8 cellular contexts compared by ENCODE assay signal in the genomic region with DNA sequence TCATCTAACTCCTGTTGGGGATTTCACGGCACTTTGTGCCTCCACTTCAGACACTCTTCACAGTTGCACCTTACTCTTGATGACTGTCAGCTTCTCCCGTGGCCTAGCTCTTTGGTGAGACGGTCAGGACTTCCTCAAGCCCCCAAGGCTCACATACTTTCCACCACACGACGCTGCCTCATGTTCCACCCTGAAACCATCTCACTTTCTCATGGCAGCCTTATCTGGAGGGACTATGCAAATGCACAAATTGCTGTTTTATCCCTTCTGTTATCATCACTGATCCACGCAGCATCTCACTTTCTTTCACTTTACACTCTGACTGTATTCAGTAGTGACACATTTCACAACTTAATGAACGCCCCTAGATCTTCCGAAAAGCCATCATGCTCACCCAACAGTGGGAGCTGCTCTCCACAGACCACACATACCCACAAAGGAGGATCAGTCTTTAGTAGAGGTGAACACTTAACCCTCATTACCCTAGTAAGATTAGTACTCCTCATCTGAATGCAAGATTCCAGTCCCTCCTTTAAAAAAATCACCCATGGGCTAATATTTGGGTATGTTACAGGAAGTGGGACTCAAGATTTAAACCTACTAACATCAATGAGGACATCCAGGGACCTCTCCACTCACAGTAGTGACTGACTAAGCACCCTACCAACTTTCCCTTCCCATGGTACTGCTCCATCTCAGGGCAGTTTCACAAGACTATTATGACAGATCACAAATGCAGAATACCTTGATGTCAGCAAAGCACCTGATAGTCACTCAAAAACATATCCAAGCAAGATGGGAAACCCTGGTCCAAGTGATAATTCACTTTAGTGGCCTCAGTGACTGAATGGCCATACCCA. TPM values are rescaled to one million over a fixed set of nuclear protein-coding genes. Genes with fewer than 3 reads are reported as not detected.
DNase-seq lines count a peak whose midpoint lies in the region; ATAC-seq and TF ChIP-seq lines count a peak whose summit lies in the region.

No MANE protein-coding gene starts in this region.

- intact Hi-C loops in OCI-LY7 (cut with micrococcal nuclease; ENCODE audit: unreplicated experiment), result no loop called here

- H3K9me3 ChIP-seq in OCI-LY7 (ENCODE audit: low read length), result no peaks in the 10 kb centered on the region

- TF ChIP-seq CTCF in OCI-LY7 (conservative IDR thresholded peaks at IDR 0.05; ENCODE audit: low read length), result no peak

- POLR2A ChIA-PET in OCI-LY7 (lab: Charles Lee), result interaction anchor here (0.6 kb wide), 1 partner anchor 22 kb away, joined by 3 read pairs; no protein-coding TSS in a partner anchor

- H3K9me2 ChIP-seq in OCI-LY7 (ENCODE audit: insufficient read depth, low read length), result no peaks in the 10 kb centered on the region

- H4K20me1 ChIP-seq in OCI-LY7 (ENCODE audit: insufficient read depth, low read length), result no peaks in the 10 kb centered on the region

- H3K4me2 ChIP-seq in OCI-LY7 (ENCODE audit: low read length), result no peak overlapping the region

- peaks cover 21% of the 10 kb centered on the region for H3K4me1 ChIP-seq in OCI-LY7 (ENCODE audit: insufficient read depth, low read length, poor library complexity, severe bottlenecking)

- H3K27ac ChIP-seq in OCI-LY7 (ENCODE audit: low read depth, low read length, poor library complexity, severe bottlenecking), result no peak overlapping the region

- H3K4me3 ChIP-seq in OCI-LY7 (ENCODE audit: low read depth, low read length, poor library complexity, severe bottlenecking), result no peak overlapping the region

- ATAC-seq in GM19328 (IDR thresholded peaks at IDR 0.05; ENCODE audit: unreplicated experiment) (peak; percentile 54), HG03060 (IDR thresholded peaks at IDR 0.05; ENCODE audit: low read depth, unreplicated experiment) (peak; percentile 51)

- CTCF ChIA-PET in OCI-LY7 (lab: Charles Lee; ENCODE audit: unreplicated experiment), result no interaction called here

- H3K36me3 ChIP-seq in OCI-LY7 (ENCODE audit: insufficient read depth, low read length), result no peaks in the 10 kb centered on the region

- H2AFZ ChIP-seq in OCI-LY7 (ENCODE audit: low read length), result no peak overlapping the region

- DNase-seq in activated T-cell treated with anti-CD3 and anti-CD28 coated beads, Interleukin-2, amount 50 U/mL, for 48 hours, result peak; percentile 69 to 76
- DNase-seq in stimulated activated CD8-positive, alpha-beta memory T cell treated with anti-CD3 and anti-CD28 coated beads, Interleukin-4, amount 100 ng/mL, for 48 hours, result peak; percentile 71
- no peak for DNase-seq in hepatic stellate cell (ENCODE audit: low spot score)
- DNase-seq in KG1 (lab: John Stamatoyannopoulos, UW), result no peak
- DNase-seq in SIG-M5 (lab: John Stamatoyannopoulos, UW), result no peak
- DNase-seq in OCI-LY7 (ENCODE audit: low spot score), result no peak

- no peaks in the 10 kb centered on the region for H3K79me2 ChIP-seq in OCI-LY7 (ENCODE audit: insufficient read depth, low read depth, low read length)

- no TSS peak for BruUV-seq in OCI-LY7 (replicated peaks; lab: Mats Ljungman, UMichigan)

RNA-seq across cellular contexts. Expression of gene FYN, which starts 35.4 kb away (rescaled TPM):
- total RNA-seq in OCI-LY7 (2014; rRNA removed; shearing (Covaris generic)), result 57.3 and 65.3 TPM in 2 replicates
- total RNA-seq in OCI-LY7 (2022), result 92.9 and 109 TPM in 2 replicates

Comparison
In these comparisons a context has a peak if more than half of its experiments do, and no peak if none do; other contexts are left out.
1. DNase-seq: peak in activated T-cell treated with anti-CD3 and anti-CD28 coated beads, Interleukin-2, amount 50 U/mL, for 48 hours (2 of 2) and stimulated activated CD8-positive, alpha-beta memory T cell treated with anti-CD3 and anti-CD28 coated beads, Interleukin-4, amount 100 ng/mL, for 48 hours (single experiment); none in hepatic stellate cell (single experiment), KG1 (single experiment), SIG-M5 (single experiment) and OCI-LY7 (single experiment).